In the genomic region with DNA sequence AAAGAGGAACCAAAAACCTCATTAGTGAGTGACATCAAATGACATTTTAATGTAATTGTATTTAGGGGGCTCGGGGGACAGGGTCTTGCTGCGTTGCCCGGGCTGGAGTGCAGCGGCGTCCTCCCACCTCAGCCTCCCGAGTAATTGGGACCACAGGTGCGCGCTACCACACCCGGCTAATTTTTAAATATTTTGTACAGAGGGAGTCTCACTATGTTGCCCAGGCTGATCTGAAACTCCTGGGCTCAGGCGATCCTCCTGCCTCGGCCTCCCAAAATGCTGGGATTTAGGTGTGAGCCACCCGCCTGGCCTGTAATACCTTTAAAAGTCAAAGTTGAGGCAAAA, we compare ENCODE assay signal across 8 cellular contexts. TPM values are rescaled to one million over a fixed set of nuclear protein-coding genes. Genes with fewer than 3 reads are reported as not detected.
A peak's percentile ranks its signal among the peaks of the same experiment; 100 is the strongest.
DNase-seq lines count a peak whose midpoint lies in the region; ATAC-seq and TF ChIP-seq lines count a peak whose summit lies in the region.

No MANE protein-coding gene starts in this region.

- H3K27ac ChIP-seq in RWPE2 (ENCODE audit: poor library complexity, severe bottlenecking) (no peak overlapping the region), rectal smooth muscle tissue (ENCODE audit: low read depth, low read length) (peak overlapping the region; percentile 52)

- intact Hi-C loops in left colon (cut with DNase I, micrococcal nuclease) = no loop called here

- H3K27me3 ChIP-seq in GM06990 (replicated peaks; ENCODE audit: control insufficient read depth, insufficient read depth, low read length) (no peaks in the 10 kb centered on the region), RWPE2 (ENCODE audit: insufficient read depth, poor library complexity, severe bottlenecking) (no peaks in the 10 kb centered on the region), rectal smooth muscle tissue (ENCODE audit: control insufficient read depth, insufficient read depth, low read length) (no peaks in the 10 kb centered on the region)

- peak overlapping the region; percentile 89 for H3K4me3 ChIP-seq in GM06990 (replicated peaks; ENCODE audit: low read depth, low read length)
- H3K4me3 ChIP-seq in RWPE2 (ENCODE audit: severe bottlenecking) = peak overlapping the region; percentile 61
- H3K4me3 ChIP-seq in fibroblast of mammary gland (ENCODE audit: control insufficient read depth, low read depth, low read length) = peak overlapping the region; percentile 72
- peak overlapping the region; percentile 93 for H3K4me3 ChIP-seq in rectal smooth muscle tissue (ENCODE audit: low read length)

- no peaks in the 10 kb centered on the region for H3K9me3 ChIP-seq in RWPE2 (ENCODE audit: severe bottlenecking)

- no peak for DNase-seq in GM06990 (ENCODE audit: extremely low read depth, insufficient read length)
- no peak for DNase-seq in RWPE2 (ENCODE audit: low spot score)
- no peak for DNase-seq in fibroblast of mammary gland (ENCODE audit: low read depth)
- DNase-seq in left colon = no peak
- no peak for DNase-seq in NCI-H1436 treated with DMSO at 0.1 percent for 48 hours (lab: John Stamatoyannopoulos, UW)
- DNase-seq in HEK293T (ENCODE audit: extremely low spot score) = no peak
- no peak for DNase-seq in NCI-H524 (lab: John Stamatoyannopoulos, UW)

- CTCF ChIA-PET in HEK293T (lab: Yijun Ruan, JAX) = interaction anchor here (0.8 kb wide), 1 partner anchor 8 kb away, joined by 3 read pairs; no protein-coding TSS in a partner anchor

- peaks cover 28% of the 10 kb centered on the region for H3K36me3 ChIP-seq in GM06990 (ENCODE audit: control insufficient read depth, insufficient read depth, low read length)
- H3K36me3 ChIP-seq in RWPE2 (ENCODE audit: low read depth) = peaks cover 43% of the 10 kb centered on the region
- peaks cover 20% of the 10 kb centered on the region for H3K36me3 ChIP-seq in rectal smooth muscle tissue (ENCODE audit: control insufficient read depth, insufficient read depth, low read length)

- ATAC-seq in RWPE2 (ENCODE audit: low read depth) = no peak
- ATAC-seq in left colon = no peak

- H3K4me1 ChIP-seq in RWPE2 (ENCODE audit: insufficient read depth, poor library complexity, severe bottlenecking) (no peaks in the 10 kb centered on the region), rectal smooth muscle tissue (ENCODE audit: control insufficient read depth, insufficient read depth, low read length) (peaks cover 7% of the 10 kb centered on the region)

- TF ChIP-seq CTCF in GM06990 (IDR thresholded peaks at IDR 0.05; ENCODE audit: insufficient read depth, low read length, poor library complexity, severe bottlenecking) = no peak
- TF ChIP-seq CTCF in RWPE2 (IDR thresholded peaks at IDR 0.05; ENCODE audit: poor library complexity, severe bottlenecking) = no peak
- no peak for TF ChIP-seq CTCF in fibroblast of mammary gland (conservative IDR thresholded peaks at IDR 0.05; ENCODE audit: control insufficient read depth, insufficient read depth, low read depth, low read length)

- POLR2A ChIA-PET in HEK293T (lab: Yijun Ruan, JAX) = interaction anchor here (0.8 to 2.1 kb wide), 3 partner anchors 11 to 174 kb away, joined by 3 to 31 read pairs (median 7); no protein-coding TSS in a partner anchor

- H3K9ac ChIP-seq in rectal smooth muscle tissue (ENCODE audit: low read length) = peak overlapping the region; percentile 43

TF ChIP-seq in HEK293T, 16 proteins besides CTCF, POLR2A, EP300 and RAD21:
- TF ChIP-seq HDGF (IDR thresholded peaks at IDR 0.05; ENCODE audit: borderline replicate concordance) (no peak), FOXA1 (IDR thresholded peaks at IDR 0.05) (no peak), ZNF384 (IDR thresholded peaks at IDR 0.05) (no peak), BHLHE40 (IDR thresholded peaks at IDR 0.05; ENCODE audit: borderline replicate concordance) (no peak), FOXM1 (IDR thresholded peaks at IDR 0.05; ENCODE audit: borderline replicate concordance) (no peak), NFRKB (IDR thresholded peaks at IDR 0.05) (no peak), CTBP1 (IDR thresholded peaks at IDR 0.05; ENCODE audit: borderline replicate concordance) (no peak), ARNT (IDR thresholded peaks at IDR 0.05) (no peak), FOXK2 (IDR thresholded peaks at IDR 0.05) (no peak), SUZ12 (IDR thresholded peaks at IDR 0.05) (no peak), ELF4 (IDR thresholded peaks at IDR 0.05) (no peak), L3MBTL2 (conservative IDR thresholded peaks at IDR 0.05) (no peak)
- TF ChIP-seq, protein P1, sequence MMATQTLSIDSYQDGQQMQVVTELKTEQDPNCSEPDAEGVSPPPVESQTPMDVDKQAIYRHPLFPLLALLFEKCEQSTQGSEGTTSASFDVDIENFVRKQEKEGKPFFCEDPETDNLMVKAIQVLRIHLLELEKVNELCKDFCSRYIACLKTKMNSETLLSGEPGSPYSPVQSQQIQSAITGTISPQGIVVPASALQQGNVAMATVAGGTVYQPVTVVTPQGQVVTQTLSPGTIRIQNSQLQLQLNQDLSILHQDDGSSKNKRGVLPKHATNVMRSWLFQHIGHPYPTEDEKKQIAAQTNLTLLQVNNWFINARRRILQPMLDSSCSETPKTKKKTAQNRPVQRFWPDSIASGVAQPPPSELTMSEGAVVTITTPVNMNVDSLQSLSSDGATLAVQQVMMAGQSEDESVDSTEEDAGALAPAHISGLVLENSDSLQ (IDR thresholded peaks at IDR 0.05) = no peak
TF ChIP-seq in HEK293T: peak in this region for 0.

RNA-seq across cellular contexts. Expression of gene SNRNP25, which starts 0.6 kb away (rescaled TPM):
- 10 to 100 TPM; 20.7 to 24.7 TPM for total RNA-seq in left colon

RNA-seq across cellular contexts. Expression of gene POLR3K, which starts 0.8 kb away (rescaled TPM):
- total RNA-seq in left colon = 10 to 100 TPM; 10.9 to 18.3 TPM

RNA-seq across cellular contexts. Expression of gene RHBDF1, which starts 18.2 kb away (rescaled TPM):
- total RNA-seq in left colon = 10 to 100 TPM; 35.5 to 36.7 TPM

RNA-seq across cellular contexts. Expression of gene MPG, which starts 23.8 kb away (rescaled TPM):
- 10 to 100 TPM; 31.5 to 36.4 TPM for total RNA-seq in left colon
